In genomic region chr11:66616379-66617147, GRCh38 we compare ENCODE assay signal across 8 cellular contexts.
A peak's percentile ranks its signal among the peaks of the same experiment; 100 is the strongest.
DNase-seq lines count a peak whose midpoint lies in the region; ATAC-seq lines count a peak whose summit lies in the region.

RBM14 (plus strand) TSS chr11:66616630; CDS start chr11:66616721, 91 bp downstream.

- ATAC-seq in GM19023 (IDR thresholded peaks at IDR 0.05; ENCODE audit: unreplicated experiment) (peak; percentile 92), HG03280 (IDR thresholded peaks at IDR 0.05; ENCODE audit: unreplicated experiment) (peak; percentile 92)

- peak; percentile 99 for DNase-seq in AG08396 (ENCODE audit: low spot score)
- peak; percentile 97 for DNase-seq in NCI-H345 treated with DMSO at 0.1 percent for 48 hours (lab: John Stamatoyannopoulos, UW; ENCODE audit: unreplicated experiment)
- peak; percentile 95 to 97 (median 96) for DNase-seq in activated CD4-positive, CD25-positive, alpha-beta regulatory T cell (lab: John Stamatoyannopoulos, UW)
- DNase-seq in central memory CD4-positive, alpha-beta T cell, result peak; percentile 99
- DNase-seq in inferior parietal cortex (ENCODE audit: extremely low spot score), result peak; percentile 98
- DNase-seq in stimulated activated CD4-positive, alpha-beta T cell treated with anti-CD3 and anti-CD28 coated beads, Interleukin-12 subunit alpha, Interleukin-12 subunit beta, amount 100 ng/mL, for 24 hours (ENCODE audit: low read depth in 2 of 2), result peak; percentile 96 to 97

Comparison
In these comparisons a context has a peak if more than half of its experiments do, and no peak if none do; other contexts are left out.
1. Peak in every context shown above with its lines: DNase-seq and ATAC-seq.